In genomic region chr10:119806334-119807130, GRCh38 we compare ENCODE assay signal across 33 cellular contexts.
"Had no signal": no experiment of that assay in that cellular context is flagged by ENCODE, and none has a peak within 500 bp of the region (broad histone marks: within the 10 kb centered on the region; RNA-seq: fewer than 3 reads in every experiment).

No MANE protein-coding gene starts in this region.

- H3K27me3 ChIP-seq: foreskin keratinocyte, heart left ventricle, ovary, uterus had no signal

- H3K9me3 ChIP-seq: heart left ventricle, left ventricle myocardium inferior, ovary, thoracic aorta, uterus had no signal

- H3K27ac Mint-ChIP-seq: activated CD4-positive, alpha-beta memory T cell treated with anti-CD3 and anti-CD28 coated beads, Interleukin-2, amount 10 ng/mL, durations not matched to agents 7 days and 5 days; activated CD4-positive, alpha-beta T cell treated with anti-CD3 and anti-CD28 coated beads, Interleukin-2, amount 10 ng/mL, durations not matched to agents 7 days and 5 days; activated T-helper 17 cell treated with anti-CD3 and anti-CD28 coated beads, Interleukin-2, amount 50 U/mL, for 72 hours; effector memory CD8-positive, alpha-beta T cell; progenitor cell of endocrine pancreas; stimulated activated effector memory CD8-positive, alpha-beta T cell treated with anti-CD3 and anti-CD28 coated beads, Interleukin-12 subunit alpha, Interleukin-12 subunit beta, amount 100 ng/mL, for 72 hours; stimulated activated naive CD8-positive, alpha-beta T cell treated with anti-CD3 and anti-CD28 coated beads, Interleukin-15, Interleukin-2, amounts not matched to agents 100 ng/mL and 50 ng/mL, for 24 hours; T-helper 17 cell had no signal

- H3K27me3 Mint-ChIP-seq: activated CD4-positive, alpha-beta memory T cell treated with anti-CD3 and anti-CD28 coated beads, Interleukin-2, amount 10 ng/mL, durations not matched to agents 7 days and 5 days; activated CD4-positive, alpha-beta T cell treated with anti-CD3 and anti-CD28 coated beads, Interleukin-2, amount 10 ng/mL, durations not matched to agents 7 days and 5 days; activated T-helper 17 cell treated with anti-CD3 and anti-CD28 coated beads, Interleukin-2, amount 50 U/mL, for 72 hours; effector memory CD8-positive, alpha-beta T cell; naive B cell; progenitor cell of endocrine pancreas; stimulated activated naive CD8-positive, alpha-beta T cell treated with anti-CD3 and anti-CD28 coated beads, Interleukin-15, Interleukin-2, amounts not matched to agents 100 ng/mL and 50 ng/mL, for 24 hours; T-helper 17 cell had no signal

- ATAC-seq: activated T-cell treated with anti-CD3 and anti-CD28 coated beads, Interleukin-2, amount 50 U/mL, for 4 hours; activated T-helper 17 cell treated with anti-CD3 and anti-CD28 coated beads, Interleukin-2, amount 50 U/mL, for 72 hours; effector memory CD8-positive, alpha-beta T cell; esophagus mucosa; foreskin keratinocyte; heart left ventricle; sciatic nerve; stimulated activated effector memory CD8-positive, alpha-beta T cell treated with anti-CD3 and anti-CD28 coated beads, Interleukin-12 subunit alpha, Interleukin-12 subunit beta, amount 100 ng/mL, for 72 hours; T-helper 17 cell had no signal

- H3K4me1 Mint-ChIP-seq: activated T-helper 17 cell treated with anti-CD3 and anti-CD28 coated beads, Interleukin-2, amount 50 U/mL, for 72 hours had no signal

- H3K4me1 ChIP-seq: heart left ventricle, left ventricle myocardium inferior, uterus had no signal

- H3K27ac ChIP-seq: foreskin keratinocyte, heart left ventricle, left ventricle myocardium inferior, ovary, skin epidermis, uterus had no signal

- H3K36me3 ChIP-seq: ovary, uterus had no signal

- DNase-seq: activated CD4-positive, alpha-beta memory T cell treated with anti-CD3 and anti-CD28 coated beads, Interleukin-2, amount 10 ng/mL, durations not matched to agents 7 days and 5 days; activated CD4-positive, alpha-beta T cell treated with anti-CD3 and anti-CD28 coated beads for 1 hour; activated CD4-positive, alpha-beta T cell treated with anti-CD3 and anti-CD28 coated beads, Interleukin-2, amount 10 ng/mL, durations not matched to agents 7 days and 5 days; activated gamma-delta T cell treated with Interleukin-2 at 50 U/mL for 16 hours; activated naive CD4-positive, alpha-beta T cell treated with anti-CD3 and anti-CD28 coated beads, Interleukin-2, amount 50 U/mL, for 16 hours; activated T-cell treated with anti-CD3 and anti-CD28 coated beads, Interleukin-2, amount 50 U/mL, for 4 hours; amygdala; caudate nucleus; cortex of kidney; effector memory CD8-positive, alpha-beta T cell; foreskin keratinocyte; heart left ventricle; hypothalamus; left ventricle myocardium inferior; naive B cell; nephron progenitor cell; ovary; stimulated activated CD4-positive, alpha-beta T cell treated with anti-CD3 and anti-CD28 coated beads, Interleukin-12 subunit alpha, Interleukin-12 subunit beta, amount 100 ng/mL, for 4 hours; stimulated activated CD4-positive, alpha-beta T cell treated with anti-CD3 and anti-CD28 coated beads, Interleukin-4, amount 100 ng/mL, for 24 hours; T-helper 17 cell; T1000; trophoblast cell; uterus had no signal

- H3K4me3 ChIP-seq: heart left ventricle, left ventricle myocardium inferior, lung, ovary, skin epidermis, thoracic aorta, uterus had no signal

- H3K4me3 Mint-ChIP-seq: activated CD4-positive, alpha-beta memory T cell treated with anti-CD3 and anti-CD28 coated beads, Interleukin-2, amount 10 ng/mL, durations not matched to agents 7 days and 5 days; activated CD4-positive, alpha-beta T cell treated with anti-CD3 and anti-CD28 coated beads, Interleukin-2, amount 10 ng/mL, durations not matched to agents 7 days and 5 days; activated T-cell treated with anti-CD3 and anti-CD28 coated beads, Interleukin-2, amount 50 U/mL, for 4 hours; activated T-helper 17 cell treated with anti-CD3 and anti-CD28 coated beads, Interleukin-2, amount 50 U/mL, for 72 hours; effector memory CD8-positive, alpha-beta T cell; mesothelial cell of epicardium; naive B cell; nephron progenitor cell; stimulated activated effector memory CD8-positive, alpha-beta T cell treated with anti-CD3 and anti-CD28 coated beads, Interleukin-12 subunit alpha, Interleukin-12 subunit beta, amount 100 ng/mL, for 72 hours; stimulated activated naive CD8-positive, alpha-beta T cell treated with anti-CD3 and anti-CD28 coated beads, Interleukin-15, Interleukin-2, amounts not matched to agents 100 ng/mL and 50 ng/mL, for 24 hours; T-helper 17 cell had no signal

- H3K9me3 Mint-ChIP-seq: activated CD4-positive, alpha-beta memory T cell treated with anti-CD3 and anti-CD28 coated beads, Interleukin-2, amount 10 ng/mL, durations not matched to agents 7 days and 5 days; activated CD4-positive, alpha-beta T cell treated with anti-CD3 and anti-CD28 coated beads, Interleukin-2, amount 10 ng/mL, durations not matched to agents 7 days and 5 days; activated T-cell treated with anti-CD3 and anti-CD28 coated beads, Interleukin-2, amount 50 U/mL, for 4 hours; activated T-helper 17 cell treated with anti-CD3 and anti-CD28 coated beads, Interleukin-2, amount 50 U/mL, for 72 hours; effector memory CD8-positive, alpha-beta T cell; mesothelial cell of epicardium; naive B cell; nephron progenitor cell; stimulated activated effector memory CD8-positive, alpha-beta T cell treated with anti-CD3 and anti-CD28 coated beads, Interleukin-12 subunit alpha, Interleukin-12 subunit beta, amount 100 ng/mL, for 72 hours; stimulated activated naive CD8-positive, alpha-beta T cell treated with anti-CD3 and anti-CD28 coated beads, Interleukin-15, Interleukin-2, amounts not matched to agents 100 ng/mL and 50 ng/mL, for 24 hours had no signal
